Comparison of ENCODE assay signal across 8 cellular contexts in the genomic region with DNA sequence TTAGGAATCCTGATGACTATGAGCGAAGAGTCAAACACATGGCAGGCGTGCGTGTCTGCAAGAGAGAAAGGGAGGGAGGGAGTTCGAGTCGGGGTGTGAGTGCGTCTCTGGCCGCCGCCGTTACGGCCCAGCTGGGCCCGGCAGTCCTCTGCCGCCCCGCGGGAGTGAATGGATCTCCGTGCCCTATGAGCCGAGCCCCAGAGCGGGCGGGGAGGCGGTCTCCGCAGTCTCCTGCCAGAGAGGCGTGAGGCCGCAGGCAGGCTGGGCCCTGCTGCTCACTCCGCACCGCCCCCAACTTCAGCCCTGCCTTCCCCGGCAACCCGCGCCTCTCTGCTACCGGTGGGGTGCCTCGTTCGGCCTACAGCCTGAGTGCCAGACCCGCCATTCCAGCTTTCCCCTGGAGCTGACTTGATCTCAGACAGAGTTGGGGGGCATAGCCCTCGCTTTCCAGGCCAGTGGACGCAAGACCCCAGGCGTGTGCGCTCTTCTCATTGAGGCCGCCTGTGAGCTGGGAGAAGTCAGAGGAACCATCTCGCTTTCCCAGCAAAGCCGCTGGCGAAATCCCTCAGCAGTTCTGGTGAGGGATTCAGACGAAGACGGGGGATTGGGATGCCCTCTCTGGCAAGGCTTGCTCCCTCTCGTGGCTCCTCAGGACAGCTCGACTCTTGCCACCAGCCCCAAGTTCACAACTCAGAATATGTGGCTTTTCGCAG. TPM values are rescaled to one million over a fixed set of nuclear protein-coding genes. Genes with fewer than 3 reads are reported as not detected.
A peak's percentile ranks its signal among the peaks of the same experiment; 100 is the strongest.
DNase-seq lines count a peak whose midpoint lies in the region; ATAC-seq lines count a peak whose summit lies in the region.

No MANE protein-coding gene starts in this region.

- peak; percentile 33 for DNase-seq in GM04504 (ENCODE audit: low read depth)
- DNase-seq in NCI-H69 (lab: John Stamatoyannopoulos, UW), result peak; percentile 15
- DNase-seq in left lobe of liver (ENCODE audit: low spot score), result peak; percentile 67
- no peak for DNase-seq in stimulated activated effector memory CD8-positive, alpha-beta T cell treated with anti-CD3 and anti-CD28 coated beads, Interleukin-12 subunit alpha, Interleukin-12 subunit beta, amount 100 ng/mL, for 72 hours (ENCODE audit: low spot score in 2 of 2)
- no peak for DNase-seq in KBM-7
- no peak for DNase-seq in NCI-H1436 (lab: John Stamatoyannopoulos, UW)
- no peak for DNase-seq in NAMALWA (ENCODE audit: low spot score)

- H3K4me3 ChIP-seq in duodenal mucosa (ENCODE audit: low read depth in 1 of 2, low read length in 2 of 2), result peak overlapping the region; percentile 63 to 66

- H3K27ac ChIP-seq in duodenal mucosa (ENCODE audit: low read depth, low read length), result no peak overlapping the region

- no peaks in the 10 kb centered on the region for H3K27me3 ChIP-seq in duodenal mucosa (ENCODE audit: control insufficient read depth in 1 of 2, insufficient read depth in 2 of 2, low read length in 2 of 2)

- in situ Hi-C loops in KBM-7 (cut with MboI; ENCODE audit: low pct_unique_long_range_greater_than_20kb, low sequenced_read_pairs), result no loop called here

- H3K9me3 Mint-ChIP-seq in stimulated activated effector memory CD8-positive, alpha-beta T cell treated with anti-CD3 and anti-CD28 coated beads, Interleukin-12 subunit alpha, Interleukin-12 subunit beta, amount 100 ng/mL, for 72 hours, result no peaks in the 10 kb centered on the region

- peak overlapping the region; percentile 82 for H3K4me3 Mint-ChIP-seq in stimulated activated effector memory CD8-positive, alpha-beta T cell treated with anti-CD3 and anti-CD28 coated beads, Interleukin-12 subunit alpha, Interleukin-12 subunit beta, amount 100 ng/mL, for 72 hours

- no peaks in the 10 kb centered on the region for H3K36me3 Mint-ChIP-seq in stimulated activated effector memory CD8-positive, alpha-beta T cell treated with anti-CD3 and anti-CD28 coated beads, Interleukin-12 subunit alpha, Interleukin-12 subunit beta, amount 100 ng/mL, for 72 hours

- peak; percentile 52 for ATAC-seq in left lobe of liver
- peak; percentile 39 for ATAC-seq in stimulated activated effector memory CD8-positive, alpha-beta T cell treated with anti-CD3 and anti-CD28 coated beads, Interleukin-12 subunit alpha, Interleukin-12 subunit beta, amount 100 ng/mL, for 72 hours

- no peak overlapping the region for H3K9ac ChIP-seq in duodenal mucosa (ENCODE audit: low read depth in 1 of 2, low read length in 2 of 2)

- no peak overlapping the region for H3K27ac Mint-ChIP-seq in stimulated activated effector memory CD8-positive, alpha-beta T cell treated with anti-CD3 and anti-CD28 coated beads, Interleukin-12 subunit alpha, Interleukin-12 subunit beta, amount 100 ng/mL, for 72 hours

- H3K4me1 Mint-ChIP-seq in stimulated activated effector memory CD8-positive, alpha-beta T cell treated with anti-CD3 and anti-CD28 coated beads, Interleukin-12 subunit alpha, Interleukin-12 subunit beta, amount 100 ng/mL, for 72 hours, result peaks cover 15% of the 10 kb centered on the region

- peaks cover 5 to 7% of the 10 kb centered on the region in 2 donors for H3K4me1 ChIP-seq in duodenal mucosa (ENCODE audit: control insufficient read depth in 1 of 2, insufficient read depth in 2 of 2, low read length in 2 of 2)

- no peaks in the 10 kb centered on the region for H3K9me3 ChIP-seq in duodenal mucosa (ENCODE audit: control insufficient read depth in 1 of 2, low read length in 2 of 2)

- no peaks in the 10 kb centered on the region for H3K36me3 ChIP-seq in duodenal mucosa (ENCODE audit: control insufficient read depth in 1 of 2, insufficient read depth in 2 of 2, low read length in 2 of 2)

RNA-seq across cellular contexts. Expression of a gene that starts 1.4 kb away (rescaled TPM):
- total RNA-seq in left lobe of liver, result 65.6 TPM

Comparison
In these comparisons a context has a peak if more than half of its experiments do, and no peak if none do; other contexts are left out.
1. DNase-seq: peak in GM04504 (single experiment), NCI-H69 (single experiment) and left lobe of liver (single experiment); none in stimulated activated effector memory CD8-positive, alpha-beta T cell treated with anti-CD3 and anti-CD28 coated beads, Interleukin-12 subunit alpha, Interleukin-12 subunit beta, amount 100 ng/mL, for 72 hours (0 of 2), KBM-7 (single experiment), NCI-H1436 (single experiment) and NAMALWA (single experiment).